ENCODE assay signal across 10 cellular contexts in the genomic region with DNA sequence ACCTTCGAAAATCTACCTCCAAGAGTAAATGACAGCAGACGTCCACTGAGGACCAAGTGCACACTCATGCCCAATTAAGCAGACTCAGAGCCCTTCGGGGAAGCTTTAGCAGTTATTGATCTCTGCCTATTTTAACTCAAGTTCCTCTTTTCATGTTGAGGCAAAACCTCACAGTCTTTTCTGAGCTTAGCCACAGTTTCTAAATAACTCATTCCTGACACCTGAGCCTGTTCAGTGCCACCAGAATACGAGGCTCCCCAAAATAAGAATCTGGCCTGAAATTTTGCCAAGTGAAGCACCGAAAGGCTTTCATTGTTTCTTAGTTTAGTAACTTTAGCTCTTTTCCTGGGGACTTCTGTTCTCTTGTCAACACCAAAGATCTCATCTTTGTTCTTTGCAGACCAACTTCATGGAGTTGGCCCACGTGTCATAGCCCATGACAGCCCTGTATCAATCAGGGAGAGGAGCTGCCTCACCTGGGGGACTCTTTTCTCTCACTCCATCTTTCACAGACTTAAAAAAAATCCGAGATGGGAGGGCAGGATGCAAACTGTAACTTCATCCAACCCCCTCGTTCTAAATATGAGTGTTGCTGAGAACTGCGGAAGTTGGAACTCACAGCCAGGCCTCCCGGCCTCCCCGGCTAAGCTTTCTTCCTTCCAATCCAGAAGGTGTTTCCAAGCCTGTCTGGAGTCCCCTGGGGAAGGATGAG. TPM values are rescaled to one million over a fixed set of nuclear protein-coding genes. Genes with fewer than 3 reads are reported as not detected.
DNase-seq lines count a peak whose midpoint lies in the region; ATAC-seq, FAIRE-seq and TF ChIP-seq lines count a peak whose summit lies in the region.
"Had no signal": no experiment of that assay in that cellular context is flagged by ENCODE, and none has a peak within 500 bp of the region (broad histone marks: within the 10 kb centered on the region; RNA-seq: fewer than 3 reads in every experiment).

No MANE protein-coding gene starts in this region.

- peak in 1 of 2 donors; percentile 24 for DNase-seq in breast epithelium (ENCODE audit: low spot score in 2 of 2)
- DNase-seq in mammary epithelial cell, result no peak
- DNase-seq in T-helper 2 cell treated with Interferon-gamma antibody and Interleukin-4, amounts not matched to agents 5 μg/mL and 100 μg/mL, for 36 hours (ENCODE audit: low spot score), result no peak
- no peak for DNase-seq in urothelium cell line (ENCODE audit: low spot score)
- no peak for DNase-seq in Ammon's horn (ENCODE audit: low spot score)
- DNase-seq in stimulated activated naive CD4-positive, alpha-beta T cell (lab: John Stamatoyannopoulos, UW), result no peak

- H3K4me2 ChIP-seq in mammary epithelial cell (ENCODE audit: insufficient read depth, low read depth, low read length) (no peak overlapping the region), parathyroid adenoma (ENCODE audit: low read length) (no peak overlapping the region)

- no peak for TF ChIP-seq POLR2A in breast epithelium (IDR thresholded peaks at IDR 0.05)

- no peaks in the 10 kb centered on the region for H3K79me2 ChIP-seq in mammary epithelial cell (ENCODE audit: insufficient read depth, low read length)
- H3K79me2 ChIP-seq in parathyroid adenoma, result no peaks in the 10 kb centered on the region

- FAIRE-seq in urothelium cell line (lab: Jason Lieb, UNC), result no peak

- peaks cover 62% of the 10 kb centered on the region for H3K36me3 Mint-ChIP-seq in T-helper 2 cell treated with Interferon-gamma antibody and Interleukin-4, amounts not matched to agents 5 μg/mL and 100 μg/mL, for 36 hours (ENCODE audit: low read depth)

- no TSS peak for BruUV-seq in mammary epithelial cell (replicated peaks; lab: Mats Ljungman, UMichigan)

- peak overlapping the region; percentile 81 for H3K4me3 Mint-ChIP-seq in T-helper 2 cell treated with Interferon-gamma antibody and Interleukin-4, amounts not matched to agents 5 μg/mL and 100 μg/mL, for 36 hours

- no peak overlapping the region for H3K9ac ChIP-seq in mammary epithelial cell (ENCODE audit: insufficient read depth, low read length)
- H3K9ac ChIP-seq in parathyroid adenoma, result no peak overlapping the region

- WGBS in mammary epithelial cell (ENCODE audit: low coverage, missing lambda C conversion rate), result 71% methylated on average over 11 of the region's 11 CpGs

- CTCF ChIA-PET in mammary epithelial cell (lab: Charles Lee; ENCODE audit: low non-redundant PET), result no interaction called here

- ATAC-seq in HG03039 (IDR thresholded peaks at IDR 0.05; ENCODE audit: unreplicated experiment), result peak; percentile 34

- no peaks in the 10 kb centered on the region for H3K9me3 Mint-ChIP-seq in T-helper 2 cell treated with Interferon-gamma antibody and Interleukin-4, amounts not matched to agents 5 μg/mL and 100 μg/mL, for 36 hours

- intact Hi-C loops in breast epithelium (cut with DNase I; ENCODE audit: low total_unique reads) (no loop called here), mammary epithelial cell (cut with micrococcal nuclease) (no loop called here)

- peaks cover 80% of the 10 kb centered on the region for H3K4me1 Mint-ChIP-seq in T-helper 2 cell treated with Interferon-gamma antibody and Interleukin-4, amounts not matched to agents 5 μg/mL and 100 μg/mL, for 36 hours (ENCODE audit: low read depth)

- H3K27ac Mint-ChIP-seq in T-helper 2 cell treated with Interferon-gamma antibody and Interleukin-4, amounts not matched to agents 5 μg/mL and 100 μg/mL, for 36 hours, result peak overlapping the region; percentile 90

- H3K4me3 ChIP-seq in breast epithelium, result no peak overlapping the region
- no peak overlapping the region for H3K4me3 ChIP-seq in mammary epithelial cell (replicated peaks in 1 of 3; ENCODE audit: insufficient read depth in 1 of 3, low read depth in 2 of 3, low read length in 3 of 3)
- no peak overlapping the region for H3K4me3 ChIP-seq in parathyroid adenoma (ENCODE audit: low read depth, low read length)

- in situ Hi-C loops in mammary epithelial cell (cut with MboI; ENCODE audit: low sequenced_read_pairs in 2 of 2), result no loop called here

- H3K27me3 Mint-ChIP-seq in T-helper 2 cell treated with Interferon-gamma antibody and Interleukin-4, amounts not matched to agents 5 μg/mL and 100 μg/mL, for 36 hours (ENCODE audit: low read depth), result no peaks in the 10 kb centered on the region

- H4K20me1 ChIP-seq in mammary epithelial cell (ENCODE audit: insufficient read depth, low read length), result no peaks in the 10 kb centered on the region

- H2AFZ ChIP-seq in mammary epithelial cell (ENCODE audit: low read depth, low read length), result no peak overlapping the region
- H2AFZ ChIP-seq in parathyroid adenoma, result no peak overlapping the region

- H3K36me3 ChIP-seq in breast epithelium (no peaks in the 10 kb centered on the region), mammary epithelial cell (ENCODE audit: insufficient read depth, low read length) (no peaks in the 10 kb centered on the region), parathyroid adenoma (ENCODE audit: control insufficient read depth, insufficient read depth, low read length) (no peaks in the 10 kb centered on the region)

- peak overlapping the region; percentile 29 to 82 for H3K27ac ChIP-seq in breast epithelium
- H3K27ac ChIP-seq in mammary epithelial cell (ENCODE audit: insufficient read depth, low read depth, low read length), result no peak overlapping the region
- H3K27ac ChIP-seq in parathyroid adenoma, result peak overlapping the region; percentile 69
- H3K27ac ChIP-seq: VCaP had no signal

- no peaks in the 10 kb centered on the region for H3K27me3 ChIP-seq in breast epithelium
- H3K27me3 ChIP-seq in mammary epithelial cell (ENCODE audit: insufficient read depth, low read length), result peaks cover 3% of the 10 kb centered on the region
- no peaks in the 10 kb centered on the region for H3K27me3 ChIP-seq in parathyroid adenoma (ENCODE audit: control insufficient read depth, insufficient read depth, low read length)

- no peaks in the 10 kb centered on the region for H3K9me3 ChIP-seq in breast epithelium
- no peaks in the 10 kb centered on the region for H3K9me3 ChIP-seq in mammary epithelial cell (replicated peaks; ENCODE audit: insufficient read depth, low read length)
- H3K9me3 ChIP-seq in parathyroid adenoma (ENCODE audit: control insufficient read depth, low read length), result no peaks in the 10 kb centered on the region

- dilution Hi-C loops in mammary epithelial cell (cut with HindIII; ENCODE audit: low sequenced_read_pairs), result loop anchor here (5.0 kb wide), 1 partner anchor 90 kb away; no protein-coding TSS in a partner anchor

- H3K4me1 ChIP-seq in breast epithelium (no peaks in the 10 kb centered on the region), mammary epithelial cell (ENCODE audit: insufficient read depth, low read length) (no peaks in the 10 kb centered on the region), parathyroid adenoma (no peaks in the 10 kb centered on the region)

- TF ChIP-seq CTCF in breast epithelium (IDR thresholded peaks at IDR 0.05) (no peak), mammary epithelial cell (conservative IDR thresholded peaks at IDR 0.05 in 1 of 2, IDR thresholded peaks at IDR 0.05 in 1 of 2; ENCODE audit: extremely low read depth in 1 of 2, insufficient read depth in 1 of 2, low read depth in 1 of 2, low read length in 2 of 2) (no peak), parathyroid adenoma (IDR thresholded peaks at IDR 0.05) (no peak)

RNA-seq across cellular contexts. Expression of gene INPP5D, which starts 22.2 kb away (rescaled TPM):
- total RNA-seq in breast epithelium, result 10 to 100 TPM; 18.4 to 20.3 (median 20.0) TPM
- 10 to 100 TPM; 57.7 to 80.4 TPM for total RNA-seq in mammary epithelial cell
- polyA plus RNA-seq in mammary epithelial cell, result 27.5 TPM
- 144 TPM for polyA minus RNA-seq in mammary epithelial cell

RNA-seq across cellular contexts. Expression of gene NEU2, which starts 49.9 kb away (rescaled TPM):
- not detected for total RNA-seq in breast epithelium
- total RNA-seq in mammary epithelial cell, result not detected
- not detected for polyA plus RNA-seq in mammary epithelial cell
- polyA minus RNA-seq in mammary epithelial cell, result not detected
- polyA plus RNA-seq: thymus had no signal
